Comparison of ENCODE assay signal across 7 cellular contexts in the genomic region with DNA sequence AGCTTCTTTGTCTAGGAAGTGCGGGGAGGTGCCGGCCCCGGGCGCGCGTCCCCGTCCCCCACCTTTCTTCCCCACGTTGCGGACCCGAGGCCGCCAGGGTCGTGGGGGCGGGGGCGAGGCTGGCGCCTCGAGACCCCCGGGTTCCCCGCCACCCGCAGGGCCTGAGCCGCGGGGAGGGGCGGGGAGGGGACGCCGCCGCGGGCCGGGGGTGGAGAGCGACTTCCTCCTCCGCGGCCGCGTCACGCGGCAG. TPM values are rescaled to one million over a fixed set of nuclear protein-coding genes. Genes with fewer than 3 reads are reported as not detected.
DNase-seq lines count a peak whose midpoint lies in the region; ATAC-seq, FAIRE-seq and TF ChIP-seq lines count a peak whose summit lies in the region.

No MANE protein-coding gene starts in this region.

- H3K4ac ChIP-seq in H9 (ENCODE audit: low read depth, low read length): peak overlapping the region; percentile 91

- peak overlapping the region; percentile 94 for H4K91ac ChIP-seq in H9 (ENCODE audit: insufficient read length, low read depth, low read length)

- peak overlapping the region; percentile 95 for H3K14ac ChIP-seq in H9 (ENCODE audit: insufficient read depth, low read length)

- peak overlapping the region; percentile 80 to 84 for H3K4me3 ChIP-seq in small intestine (ENCODE audit: low read depth in 1 of 2, low read length in 2 of 2)

- H3K4me3 Mint-ChIP-seq in H9: peak overlapping the region; percentile 77 to 80
- peak overlapping the region; percentile 52 for H3K4me3 Mint-ChIP-seq in glutamatergic neuron (ENCODE audit: unreplicated experiment)

- H3K27me3 Mint-ChIP-seq in H9 (ENCODE audit: low read depth): peaks cover 16% of the 10 kb centered on the region
- peaks cover 33% of the 10 kb centered on the region for H3K27me3 Mint-ChIP-seq in glutamatergic neuron (ENCODE audit: unreplicated experiment)

- H3K23ac ChIP-seq in H9 (ENCODE audit: insufficient read length, low read depth, low read length): no peak overlapping the region

- H3K23me2 ChIP-seq in H9 (ENCODE audit: insufficient read length, low read depth, low read length, poor library complexity, severe bottlenecking): peaks cover 46% of the 10 kb centered on the region

- H2BK15ac ChIP-seq in H9 (ENCODE audit: low read depth, low read length): no peak overlapping the region; the same call in 1 of the 2 replicates

- no peak for FAIRE-seq in small intestine (lab: Jason Lieb, UNC)

- H2BK120ac ChIP-seq in H9 (ENCODE audit: low read depth, low read length, poor library complexity, severe bottlenecking): peak overlapping the region; percentile 71

- peaks cover 29 to 33% (median 29%) of the 10 kb centered on the region in 3 experiments for H3K36me3 Mint-ChIP-seq in H9 (ENCODE audit: insufficient read depth in 1 of 3, low read depth in 3 of 3)
- peaks cover 24% of the 10 kb centered on the region for H3K36me3 Mint-ChIP-seq in glutamatergic neuron (ENCODE audit: unreplicated experiment)

- H3K4me1 ChIP-seq in H9 (ENCODE audit: insufficient read depth, low read length) (peaks cover 4% of the 10 kb centered on the region; the same call in 1 of the 2 replicates), small intestine (ENCODE audit: control insufficient read depth in 2 of 2, insufficient read depth in 1 of 2, low read depth in 1 of 2, low read length in 1 of 2) (peaks cover 0 to 9% of the 10 kb centered on the region in 2 donors)

- peaks cover 2% of the 10 kb centered on the region for H3K79me1 ChIP-seq in H9 (ENCODE audit: insufficient read depth, low read depth, low read length, poor library complexity, severe bottlenecking)

- H3K27me3 ChIP-seq in H9 (ENCODE audit: insufficient read depth, low read length): no peaks in the 10 kb centered on the region; the same call in 1 of the 2 replicates
- H3K27me3 ChIP-seq in small intestine (ENCODE audit: control insufficient read depth in 2 of 2, insufficient read depth in 2 of 2, low read length in 2 of 2): no peaks in the 10 kb centered on the region

- H3K4me2 ChIP-seq in H9 (ENCODE audit: insufficient read depth, insufficient read length, low read length): peak overlapping the region; percentile 52

- H3K27ac Mint-ChIP-seq in H9 (peak overlapping the region in 1 of 3 experiments; percentile 53; a peak in 1 of 7 replicates), glutamatergic neuron (ENCODE audit: unreplicated experiment) (no peak overlapping the region)

- H2BK5ac ChIP-seq in H9 (ENCODE audit: insufficient read length, low read length): no peak overlapping the region

- H3K9me3 ChIP-seq in H9 (ENCODE audit: control insufficient read depth, low read depth, low read length): no peaks in the 10 kb centered on the region
- H3K9me3 ChIP-seq in small intestine (ENCODE audit: control insufficient read depth, low read depth): no peaks in the 10 kb centered on the region

- H4K8ac ChIP-seq in H9 (replicated peaks; ENCODE audit: insufficient read length, low read depth, low read length): no peak overlapping the region

- no CpG with 5 or more reads among the region's 34 CpGs for WGBS in H9 (ENCODE audit: extremely low coverage, insufficient read length, low lambda C conversion rate)
- 0 to 1% (median 0%) methylated on average over 15 to 34 of the region's 34 CpGs for WGBS in small intestine, 3 donors

- H3K79me2 ChIP-seq in H9 (ENCODE audit: insufficient read depth, low read length): peaks cover 25% of the 10 kb centered on the region; the same call in 1 of the 2 replicates

- H2BK12ac ChIP-seq in H9 (ENCODE audit: insufficient read length, low read depth, low read length): no peak overlapping the region

- H3K27ac ChIP-seq in H9 (ENCODE audit: insufficient read length, low read depth, low read length): no peak overlapping the region
- H3K27ac ChIP-seq in VCaP: peak overlapping the region; percentile 100
- peak overlapping the region; percentile 100 for H3K27ac ChIP-seq in small intestine (ENCODE audit: low read depth in 1 of 2, low read length in 1 of 2)

- DNase-seq in H9: no peak
- peak; percentile 68 for DNase-seq in glutamatergic neuron
- no peak for DNase-seq in small intestine
- no peak for DNase-seq in stimulated activated CD4-positive, alpha-beta T cell treated with anti-CD3 and anti-CD28 coated beads, Interleukin-1b, Interleukin-23, amount 100 ng/mL, for 48 hours
- no peak for DNase-seq in sciatic nerve (ENCODE audit: low spot score)

- no peak overlapping the region for H3K56ac ChIP-seq in H9 (ENCODE audit: insufficient read length, low read depth, low read length)

- H4K5ac ChIP-seq in H9 (ENCODE audit: insufficient read length, low read depth, low read length): no peak overlapping the region

- H3K4me1 Mint-ChIP-seq in H9 (peaks cover 28 to 39% of the 10 kb centered on the region in 2 experiments), glutamatergic neuron (ENCODE audit: low read depth, unreplicated experiment) (peaks cover 10% of the 10 kb centered on the region)

- H3K9ac ChIP-seq in H9 (ENCODE audit: extremely low read depth, insufficient read length, low read length): peak overlapping the region; percentile 76

- intact Hi-C loops in sciatic nerve (cut with DNase I): no loop called here

- H2AK5ac ChIP-seq in H9 (ENCODE audit: insufficient read length, low read length): no peak overlapping the region

- H3K36me3 ChIP-seq in small intestine (ENCODE audit: control insufficient read depth in 2 of 2, insufficient read depth in 2 of 2, low read length in 2 of 2): peaks cover 13 to 15% of the 10 kb centered on the region in 2 donors

- no peak overlapping the region for H2AFZ ChIP-seq in H9 (ENCODE audit: low read length)

- TF ChIP-seq CTCF in H9 (conservative IDR thresholded peaks at IDR 0.05) (no peak), VCaP (conservative IDR thresholded peaks at IDR 0.05) (no peak), glutamatergic neuron (IDR thresholded peaks at IDR 0.05; ENCODE audit: partially characterized antibody, unreplicated experiment) (no peak)

- H3K9me3 Mint-ChIP-seq in H9: peaks cover 7 to 19% of the 10 kb centered on the region in 2 experiments; a peak in 4 of 5 replicates
- peaks cover 32% of the 10 kb centered on the region for H3K9me3 Mint-ChIP-seq in glutamatergic neuron (ENCODE audit: unreplicated experiment)

- H4K20me1 ChIP-seq in H9 (ENCODE audit: control insufficient read depth, insufficient read depth, insufficient read length): no peaks in the 10 kb centered on the region

- no peak overlapping the region for H3T11ph ChIP-seq in H9 (ENCODE audit: low read length)

- peak overlapping the region; percentile 97 for H3K18ac ChIP-seq in H9 (ENCODE audit: insufficient read length, low read depth, low read length)

- ATAC-seq in sciatic nerve: no peak
- no peak for ATAC-seq in HG03159 (IDR thresholded peaks at IDR 0.05; ENCODE audit: unreplicated experiment)

- no peak overlapping the region for H2BK20ac ChIP-seq in H9 (ENCODE audit: low read depth, low read length, poor library complexity, severe bottlenecking)

RNA-seq across cellular contexts. Expression of gene ACTG1, which starts 1.8 kb away (rescaled TPM):
- total RNA-seq in H9 (2021) (4,136 and 4,160 TPM in 2 replicates), glutamatergic neuron (ENCODE audit: unreplicated experiment) (5,342 TPM), sciatic nerve (2,552 TPM)
- polyA plus RNA-seq in small intestine: 1,000 to 10,000 TPM; 1,318 to 3,459 (median 1,629) TPM

RNA-seq across cellular contexts. Expression of gene FSCN2, which starts 13.8 kb away (rescaled TPM):
- total RNA-seq in H9 (2021): 1.0 and 1.6 TPM in 2 replicates
- total RNA-seq in glutamatergic neuron (ENCODE audit: unreplicated experiment): 6.1 TPM
- polyA plus RNA-seq in small intestine: 1 to 10 TPM in 1 of 3 donors, not detected in 2; 1.3 TPM
- 1.6 TPM for total RNA-seq in sciatic nerve

RNA-seq across cellular contexts. Expression of gene FAAP100, which starts 37.7 kb away (rescaled TPM):
- total RNA-seq in H9 (2021) (54.0 and 54.8 TPM in 2 replicates), glutamatergic neuron (ENCODE audit: unreplicated experiment) (56.5 TPM), sciatic nerve (20.0 TPM)
- 10 to 100 TPM; 24.5 to 30.2 (median 29.2) TPM for polyA plus RNA-seq in small intestine
